ENCODE assay signal across 21 cellular contexts in the genomic region with DNA sequence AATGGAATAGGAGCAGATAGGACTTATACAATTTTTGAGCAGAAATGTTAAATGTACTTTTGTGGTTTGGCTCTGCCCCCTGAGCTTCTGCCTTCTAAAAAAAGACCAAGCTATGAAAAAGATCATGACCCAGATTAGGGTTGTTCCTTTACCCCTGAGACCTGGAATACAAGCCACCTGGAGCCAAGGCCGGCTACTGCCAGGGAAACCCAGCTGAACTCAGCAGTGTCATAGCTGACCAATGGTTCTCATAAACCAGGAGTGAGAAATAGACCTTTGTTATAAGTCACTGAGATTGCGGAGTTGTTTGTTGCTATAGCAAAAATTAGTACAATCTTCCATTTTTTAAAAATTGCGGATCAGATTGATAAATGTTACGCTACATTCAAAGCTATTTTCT.
"Had no signal": no experiment of that assay in that cellular context is flagged by ENCODE, and none has a peak within 500 bp of the region (broad histone marks: within the 10 kb centered on the region; RNA-seq: fewer than 3 reads in every experiment).

No MANE protein-coding gene starts in this region.

- H3K27ac Mint-ChIP-seq: activated CD4-positive, alpha-beta memory T cell treated with anti-CD3 and anti-CD28 coated beads, Interleukin-2, amount 10 ng/mL, durations not matched to agents 7 days and 5 days; activated CD4-positive, alpha-beta T cell treated with anti-CD3 and anti-CD28 coated beads for 36 hours; activated CD8-positive, alpha-beta memory T cell treated with anti-CD3 and anti-CD28 coated beads, Interleukin-2, amount 10 ng/mL, durations not matched to agents 7 days and 5 days; activated naive CD8-positive, alpha-beta T cell treated with anti-CD3 and anti-CD28 coated beads for 36 hours; activated T-helper 17 cell treated with anti-CD3 and anti-CD28 coated beads, Interleukin-2, amount 50 U/mL, for 72 hours; naive thymus-derived CD4-positive, alpha-beta T cell had no signal

- H3K9me3 ChIP-seq: left ventricle myocardium inferior, neutrophil, pancreas, right lobe of liver, upper lobe of right lung had no signal

- H3K27me3 ChIP-seq: brain microvascular endothelial cell, neutrophil, pancreas, right lobe of liver, spleen, upper lobe of right lung had no signal

- FAIRE-seq: frontal cortex, pancreas had no signal

- H3K27ac ChIP-seq: brain microvascular endothelial cell, coronary artery, left ventricle myocardium inferior, neutrophil, pancreas, right lobe of liver, upper lobe of right lung had no signal

- H3K36me3 ChIP-seq: brain microvascular endothelial cell, left ventricle myocardium inferior, neutrophil, pancreas, right lobe of liver, spleen, upper lobe of right lung had no signal

- H3K36me3 Mint-ChIP-seq: activated CD8-positive, alpha-beta memory T cell treated with anti-CD3 and anti-CD28 coated beads, Interleukin-2, amount 10 ng/mL, durations not matched to agents 7 days and 5 days; activated naive CD8-positive, alpha-beta T cell treated with anti-CD3 and anti-CD28 coated beads for 36 hours; naive thymus-derived CD4-positive, alpha-beta T cell had no signal

- DNase-seq: activated CD4-positive, alpha-beta memory T cell treated with anti-CD3 and anti-CD28 coated beads, Interleukin-2, amount 10 ng/mL, durations not matched to agents 7 days and 5 days; activated CD4-positive, alpha-beta T cell treated with anti-CD3 and anti-CD28 coated beads for 36 hours; activated CD8-positive, alpha-beta memory T cell treated with anti-CD3 and anti-CD28 coated beads, Interleukin-2, amount 10 ng/mL, durations not matched to agents 7 days and 5 days; activated naive CD4-positive, alpha-beta T cell; activated naive CD8-positive, alpha-beta T cell treated with anti-CD3 and anti-CD28 coated beads for 36 hours; brain microvascular endothelial cell; central memory CD4-positive, alpha-beta T cell; erythroblast; left ventricle myocardium inferior; naive thymus-derived CD4-positive, alpha-beta T cell; pancreas; right lobe of liver; spleen; stimulated activated naive CD4-positive, alpha-beta T cell; SW 1271; T-helper 2 cell; upper lobe of right lung had no signal

- ATAC-seq: activated CD4-positive, alpha-beta T cell treated with anti-CD3 and anti-CD28 coated beads for 36 hours; activated CD8-positive, alpha-beta memory T cell treated with anti-CD3 and anti-CD28 coated beads, Interleukin-2, amount 10 ng/mL, durations not matched to agents 7 days and 5 days; activated T-helper 17 cell treated with anti-CD3 and anti-CD28 coated beads, Interleukin-2, amount 50 U/mL, for 72 hours; naive thymus-derived CD4-positive, alpha-beta T cell; pancreas; upper lobe of right lung had no signal

- H3K4me1 ChIP-seq: left ventricle myocardium inferior, spleen had no signal

- H3K4me3 Mint-ChIP-seq: activated CD4-positive, alpha-beta memory T cell treated with anti-CD3 and anti-CD28 coated beads, Interleukin-2, amount 10 ng/mL, durations not matched to agents 7 days and 5 days; activated CD4-positive, alpha-beta T cell treated with anti-CD3 and anti-CD28 coated beads for 36 hours; activated CD8-positive, alpha-beta memory T cell treated with anti-CD3 and anti-CD28 coated beads, Interleukin-2, amount 10 ng/mL, durations not matched to agents 7 days and 5 days; activated naive CD8-positive, alpha-beta T cell treated with anti-CD3 and anti-CD28 coated beads for 36 hours; activated T-helper 17 cell treated with anti-CD3 and anti-CD28 coated beads, Interleukin-2, amount 50 U/mL, for 72 hours; naive thymus-derived CD4-positive, alpha-beta T cell had no signal

- H3K27me3 Mint-ChIP-seq: activated CD4-positive, alpha-beta memory T cell treated with anti-CD3 and anti-CD28 coated beads, Interleukin-2, amount 10 ng/mL, durations not matched to agents 7 days and 5 days; activated CD4-positive, alpha-beta T cell treated with anti-CD3 and anti-CD28 coated beads for 36 hours; activated CD8-positive, alpha-beta memory T cell treated with anti-CD3 and anti-CD28 coated beads, Interleukin-2, amount 10 ng/mL, durations not matched to agents 7 days and 5 days; activated T-helper 17 cell treated with anti-CD3 and anti-CD28 coated beads, Interleukin-2, amount 50 U/mL, for 72 hours; naive thymus-derived CD4-positive, alpha-beta T cell had no signal

- H3K4me1 Mint-ChIP-seq: activated CD4-positive, alpha-beta memory T cell treated with anti-CD3 and anti-CD28 coated beads, Interleukin-2, amount 10 ng/mL, durations not matched to agents 7 days and 5 days; activated CD4-positive, alpha-beta T cell treated with anti-CD3 and anti-CD28 coated beads for 36 hours; activated CD8-positive, alpha-beta memory T cell treated with anti-CD3 and anti-CD28 coated beads, Interleukin-2, amount 10 ng/mL, durations not matched to agents 7 days and 5 days; activated naive CD8-positive, alpha-beta T cell treated with anti-CD3 and anti-CD28 coated beads for 36 hours; activated T-helper 17 cell treated with anti-CD3 and anti-CD28 coated beads, Interleukin-2, amount 50 U/mL, for 72 hours; naive thymus-derived CD4-positive, alpha-beta T cell had no signal

- H3K4me3 ChIP-seq: coronary artery, left ventricle myocardium inferior, pancreas, right lobe of liver, spleen, upper lobe of right lung had no signal
